In genomic region chr4:7102516-7102909, GRCh38 we compare ENCODE assay signal across 7 cellular contexts. TPM values are rescaled to one million over a fixed set of nuclear protein-coding genes. Genes with fewer than 3 reads are reported as not detected.
DNase-seq lines count a peak whose midpoint lies in the region; ATAC-seq, FAIRE-seq and TF ChIP-seq lines count a peak whose summit lies in the region.
"Not testable (repeated sequence)": the region's sequence is repeated elsewhere in the genome, so short reads cannot be mapped to it uniquely, and the experiment has no call there.

No MANE protein-coding gene starts in this region.

- 75% methylated on average over 12 of the region's 12 CpGs for WGBS in hepatocyte (ENCODE audit: low lambda C conversion rate, missing lambda C conversion rate)
- WGBS in small intestine, 3 donors, result 22 to 49% (median 31%) methylated on average over 12 of the region's 12 CpGs

- peak overlapping the region; percentile 64 for H3K27ac ChIP-seq in RWPE1
- H3K27ac ChIP-seq in colonic mucosa, result peak overlapping the region; percentile 86
- H3K27ac ChIP-seq in hepatocyte, result peak overlapping the region; percentile 95
- peak overlapping the region; percentile 92 to 98 for H3K27ac ChIP-seq in small intestine (ENCODE audit: low read depth in 1 of 2, low read length in 1 of 2)

- H3K4me3 Mint-ChIP-seq in activated T-helper 1 cell treated with anti-CD3 and anti-CD28 coated beads, Interleukin-12 subunit alpha, Interleukin-12 subunit beta, Interleukin-2, Interleukin-4 antibody, amounts not matched to agents 30 ng/mL and 10 ng/mL and 1 ng/mL, durations not matched to agents 14 hours and 24 hours and 36 hours, result peak overlapping the region; percentile 89
- peak overlapping the region; percentile 85 to 95 (median 90) for H3K4me3 Mint-ChIP-seq in naive B cell

- peaks cover 13% of the 10 kb centered on the region for H3K27me3 Mint-ChIP-seq in activated T-helper 1 cell treated with anti-CD3 and anti-CD28 coated beads, Interleukin-12 subunit alpha, Interleukin-12 subunit beta, Interleukin-2, Interleukin-4 antibody, amounts not matched to agents 30 ng/mL and 10 ng/mL and 1 ng/mL, durations not matched to agents 14 hours and 24 hours and 36 hours (ENCODE audit: insufficient read depth)
- H3K27me3 Mint-ChIP-seq in naive B cell, result not testable (repeated sequence)

- H3K4me3 ChIP-seq in H7 (ENCODE audit: insufficient read depth, low read depth, low read length) (peak overlapping the region; percentile 63; the same call in 1 of the 2 replicates), colonic mucosa (peak overlapping the region; percentile 73), hepatocyte (peak overlapping the region; percentile 34), small intestine (ENCODE audit: low read depth in 1 of 2, low read length in 2 of 2) (peak overlapping the region in 1 of 2 donors; percentile 78)

- peaks cover 20% of the 10 kb centered on the region for H3K27me3 ChIP-seq in H7 (ENCODE audit: control insufficient read depth, insufficient read depth, low read length)
- not testable (repeated sequence) for H3K27me3 ChIP-seq in colonic mucosa; hepatocyte; small intestine (ENCODE audit: control insufficient read depth in 2 of 2, insufficient read depth in 2 of 2, low read length in 2 of 2)

- H3K4me1 Mint-ChIP-seq in activated T-helper 1 cell treated with anti-CD3 and anti-CD28 coated beads, Interleukin-12 subunit alpha, Interleukin-12 subunit beta, Interleukin-2, Interleukin-4 antibody, amounts not matched to agents 30 ng/mL and 10 ng/mL and 1 ng/mL, durations not matched to agents 14 hours and 24 hours and 36 hours (ENCODE audit: low read depth), result peaks cover 14% of the 10 kb centered on the region
- peaks cover 13 to 29% (median 21%) of the 10 kb centered on the region in 3 donors for H3K4me1 Mint-ChIP-seq in naive B cell

- not testable (repeated sequence) for H4K20me1 ChIP-seq in hepatocyte (ENCODE audit: insufficient read depth, poor library complexity, severe bottlenecking)

- not testable (repeated sequence) for H3K9me3 Mint-ChIP-seq in activated T-helper 1 cell treated with anti-CD3 and anti-CD28 coated beads, Interleukin-12 subunit alpha, Interleukin-12 subunit beta, Interleukin-2, Interleukin-4 antibody, amounts not matched to agents 30 ng/mL and 10 ng/mL and 1 ng/mL, durations not matched to agents 14 hours and 24 hours and 36 hours; naive B cell

- H3K4me1 ChIP-seq in colonic mucosa; small intestine (ENCODE audit: control insufficient read depth in 2 of 2, insufficient read depth in 1 of 2, low read depth in 1 of 2, low read length in 1 of 2): not testable (repeated sequence)
- peaks cover 21% of the 10 kb centered on the region for H3K4me1 ChIP-seq in hepatocyte (ENCODE audit: insufficient read depth)

- CTCF ChIA-PET in RWPE1 (lab: Yijun Ruan, JAX), result interaction anchor here (0.6 kb wide), 3 partner anchors 9 to 199 kb away, joined by 3 to 5 read pairs (median 3); no protein-coding TSS in a partner anchor

- not testable (repeated sequence) for H3K9me2 ChIP-seq in hepatocyte (replicated peaks; ENCODE audit: insufficient read depth)

- H3K36me3 ChIP-seq in H7 (replicated peaks; ENCODE audit: control insufficient read depth, insufficient read depth, low read length); colonic mucosa; hepatocyte (replicated peaks; ENCODE audit: insufficient read depth, low read depth); small intestine (ENCODE audit: control insufficient read depth in 2 of 2, insufficient read depth in 2 of 2, low read length in 2 of 2): not testable (repeated sequence)

- not testable (repeated sequence) for ATAC-seq in naive B cell (ENCODE audit: low read depth in 2 of 2)

- H2AFZ ChIP-seq in hepatocyte, result peak overlapping the region; percentile 67

- FAIRE-seq in small intestine (lab: Jason Lieb, UNC), result not testable (repeated sequence)

- H3K9me3 ChIP-seq in colonic mucosa; hepatocyte (ENCODE audit: low read depth); small intestine (ENCODE audit: control insufficient read depth, low read depth): not testable (repeated sequence)

- H3K27ac Mint-ChIP-seq in activated T-helper 1 cell treated with anti-CD3 and anti-CD28 coated beads, Interleukin-12 subunit alpha, Interleukin-12 subunit beta, Interleukin-2, Interleukin-4 antibody, amounts not matched to agents 30 ng/mL and 10 ng/mL and 1 ng/mL, durations not matched to agents 14 hours and 24 hours and 36 hours, result not testable (repeated sequence)
- H3K27ac Mint-ChIP-seq in naive B cell, result peak overlapping the region in 2 of 6 donors; percentile 66 to 79

- H3K79me2 ChIP-seq in hepatocyte, result not testable (repeated sequence)

- not testable (repeated sequence) for DNase-seq in H7; RWPE1 (ENCODE audit: low spot score); activated T-helper 1 cell treated with anti-CD3 and anti-CD28 coated beads, Interleukin-12 subunit alpha, Interleukin-12 subunit beta, Interleukin-2, Interleukin-4 antibody, amounts not matched to agents 30 ng/mL and 10 ng/mL and 1 ng/mL, durations not matched to agents 14 hours and 24 hours and 36 hours (ENCODE audit: low spot score); colonic mucosa; hepatocyte (ENCODE audit: low spot score); naive B cell; small intestine

- peak overlapping the region; percentile 91 for H3K4me2 ChIP-seq in hepatocyte

- TF ChIP-seq CTCF in RWPE1 (conservative IDR thresholded peaks at IDR 0.05; ENCODE audit: low read depth); colonic mucosa (IDR thresholded peaks at IDR 0.05); hepatocyte (IDR thresholded peaks at IDR 0.05; ENCODE audit: poor library complexity): not testable (repeated sequence)

- not testable (repeated sequence) for H3K36me3 Mint-ChIP-seq in activated T-helper 1 cell treated with anti-CD3 and anti-CD28 coated beads, Interleukin-12 subunit alpha, Interleukin-12 subunit beta, Interleukin-2, Interleukin-4 antibody, amounts not matched to agents 30 ng/mL and 10 ng/mL and 1 ng/mL, durations not matched to agents 14 hours and 24 hours and 36 hours (ENCODE audit: low read depth); naive B cell

- H3K9ac ChIP-seq in colonic mucosa (ENCODE audit: low read depth in 2 of 2, low read length in 2 of 2), result peak overlapping the region; percentile 83 to 90

- intact Hi-C loops in activated T-helper 1 cell treated with anti-CD3 and anti-CD28 coated beads, Interleukin-12 subunit alpha, Interleukin-12 subunit beta, Interleukin-2, Interleukin-4 antibody, amounts not matched to agents 30 ng/mL and 10 ng/mL and 1 ng/mL, durations not matched to agents 14 hours and 24 hours and 36 hours (cut with micrococcal nuclease), result loop anchor here (2.0 to 10.0 kb wide), 2 partner anchors 862 to 1338 kb away; partner anchors contain the start of genes ACOX3 and TRMT44
- intact Hi-C loops in colonic mucosa (cut with DNase I), result not testable (repeated sequence)

- POLR2A ChIA-PET in RWPE1 (lab: Yijun Ruan, JAX; ENCODE audit: low non-redundant PET), result not testable (repeated sequence)

RNA-seq across cellular contexts. Expression of gene GRPEL1, which starts 34.6 kb away (rescaled TPM):
- total RNA-seq in H7 (2014; rRNA removed; shearing (Covaris generic)), result 30.7 and 35.4 TPM in 2 replicates
- total RNA-seq in activated T-helper 1 cell treated with anti-CD3 and anti-CD28 coated beads, Interleukin-12 subunit alpha, Interleukin-12 subunit beta, Interleukin-2, Interleukin-4 antibody, amounts not matched to agents 30 ng/mL and 10 ng/mL and 1 ng/mL, durations not matched to agents 14 hours and 24 hours and 36 hours, result 106 and 115 TPM in 2 replicates
- total RNA-seq in colonic mucosa (10 to 100 TPM; 45.9 to 50.9 TPM), hepatocyte (28.3 and 35.5 TPM in 2 replicates)
- polyA plus RNA-seq in hepatocyte (53.9 and 56.5 TPM in 2 replicates), naive B cell (ENCODE audit: low read depth in 6 of 6) (10 to 100 TPM; 29.8 to 36.1 (median 32.2) TPM), small intestine (10 to 100 TPM; 27.6 to 36.8 (median 27.7) TPM)

RNA-seq across cellular contexts. Expression of gene TADA2B, which starts 59.3 kb away (rescaled TPM):
- 14.0 TPM in 2 replicates for total RNA-seq in H7 (2014; rRNA removed; shearing (Covaris generic))
- total RNA-seq in activated T-helper 1 cell treated with anti-CD3 and anti-CD28 coated beads, Interleukin-12 subunit alpha, Interleukin-12 subunit beta, Interleukin-2, Interleukin-4 antibody, amounts not matched to agents 30 ng/mL and 10 ng/mL and 1 ng/mL, durations not matched to agents 14 hours and 24 hours and 36 hours, result 15.2 and 16.8 TPM in 2 replicates
- total RNA-seq in colonic mucosa (10 to 100 TPM; 24.0 to 27.2 TPM), hepatocyte (15.4 and 18.5 TPM in 2 replicates)
- polyA plus RNA-seq in hepatocyte (18.2 and 20.1 TPM in 2 replicates), naive B cell (ENCODE audit: low read depth in 6 of 6) (1 to 10 TPM; 4.2 to 6.3 (median 5.1) TPM), small intestine (10 to 100 TPM; 13.5 to 14.7 (median 14.5) TPM)
